ENCODE assay signal across 10 cellular contexts in the genomic region with DNA sequence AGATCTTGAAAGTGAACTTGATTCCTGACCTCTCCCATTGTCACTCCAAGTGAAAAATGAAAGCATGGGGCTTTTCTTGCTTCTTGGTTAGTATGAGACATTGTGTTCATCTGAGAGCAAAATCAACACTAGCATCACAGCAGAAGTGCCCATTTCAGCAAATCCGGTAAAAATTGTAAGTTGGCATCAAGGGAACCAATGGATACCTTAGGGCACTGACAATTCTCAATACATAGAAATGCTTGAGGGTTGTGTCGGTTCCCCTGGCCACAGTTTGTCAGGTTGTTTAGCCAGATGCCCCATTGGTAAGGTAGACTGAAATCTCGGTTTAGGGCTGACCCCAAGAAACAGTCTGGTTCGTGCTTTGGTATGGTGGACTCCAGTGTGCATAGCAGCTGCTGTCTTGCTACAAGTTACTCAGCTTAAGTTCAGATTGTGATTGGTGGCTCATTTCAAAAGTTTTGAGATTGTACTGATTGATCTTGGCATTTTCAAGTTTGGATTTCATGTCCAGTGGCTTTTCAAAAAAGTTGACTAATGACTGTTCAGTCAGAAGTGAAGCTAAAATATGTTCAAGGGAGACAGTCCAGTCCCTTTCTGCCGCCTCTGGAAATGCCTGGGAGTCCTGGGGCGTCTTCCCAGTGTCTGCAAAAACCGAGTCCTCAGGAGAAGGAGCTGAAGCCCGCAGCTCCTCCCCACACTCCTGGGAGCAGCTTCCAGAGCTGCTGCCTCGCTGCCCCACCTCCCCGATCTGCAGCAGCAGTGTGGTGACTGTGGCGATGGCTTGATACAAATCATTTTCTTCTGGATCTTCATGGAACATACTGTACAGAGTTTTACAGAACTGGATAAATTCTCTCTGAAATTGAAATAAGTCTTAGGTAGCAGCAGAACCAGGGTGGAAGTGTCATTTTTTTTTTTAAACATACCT. TPM values are rescaled to one million over a fixed set of nuclear protein-coding genes. Genes with fewer than 3 reads are reported as not detected.
DNase-seq lines count a peak whose midpoint lies in the region; ATAC-seq and TF ChIP-seq lines count a peak whose summit lies in the region.
"Had no signal": no experiment of that assay in that cellular context is flagged by ENCODE, and none has a peak within 500 bp of the region (broad histone marks: within the 10 kb centered on the region; RNA-seq: fewer than 3 reads in every experiment).

No MANE protein-coding gene starts in this region.

- ATAC-seq in DND-41 (ENCODE audit: insufficient read depth, low read depth) (peak; percentile 21; the same call in 1 of the 3 replicates), GM23338 (peak; percentile 67), memory B cell (ENCODE audit: low read depth) (no peak), HG02678 (IDR thresholded peaks at IDR 0.05; ENCODE audit: unreplicated experiment) (no peak)
- ATAC-seq in activated CD8-positive, alpha-beta memory T cell treated with anti-CD3 and anti-CD28 coated beads, Interleukin-2, amount 10 ng/mL, durations not matched to agents 7 days and 5 days, result no peak

- CTCF ChIA-PET in activated CD8-positive, alpha-beta memory T cell treated with anti-CD3 and anti-CD28 coated beads, Interleukin-2, amount 10 ng/mL, durations not matched to agents 7 days and 5 days (lab: Charles Lee), result no interaction called here

- H3K9ac ChIP-seq in DND-41 (ENCODE audit: low read depth, low read length), result no peak overlapping the region

- H3K36me3 ChIP-seq in DND-41 (ENCODE audit: insufficient read depth, low read length) (peaks cover 74% of the 10 kb centered on the region), GM23338 (ENCODE audit: insufficient read depth) (peaks cover 54% of the 10 kb centered on the region)

- H3K4me1 ChIP-seq in DND-41 (ENCODE audit: insufficient read depth, low read length) (peaks cover 21% of the 10 kb centered on the region), GM23338 (ENCODE audit: insufficient read depth) (peaks cover 12% of the 10 kb centered on the region)

- H3K27me3 Mint-ChIP-seq in GM23338 (ENCODE audit: insufficient read depth, low read depth, poor library complexity) (peaks cover 36% of the 10 kb centered on the region), memory B cell (no peaks in the 10 kb centered on the region)
- H3K27me3 Mint-ChIP-seq in activated CD8-positive, alpha-beta memory T cell treated with anti-CD3 and anti-CD28 coated beads, Interleukin-2, amount 10 ng/mL, durations not matched to agents 7 days and 5 days, result no peaks in the 10 kb centered on the region

- H3K36me3 Mint-ChIP-seq in GM23338 (ENCODE audit: low read depth) (peaks cover 95% of the 10 kb centered on the region), memory B cell (peaks cover 40% of the 10 kb centered on the region)
- H3K36me3 Mint-ChIP-seq in activated CD8-positive, alpha-beta memory T cell treated with anti-CD3 and anti-CD28 coated beads, Interleukin-2, amount 10 ng/mL, durations not matched to agents 7 days and 5 days, result peaks cover 68% of the 10 kb centered on the region

- no peaks in the 10 kb centered on the region for H3K9me2 ChIP-seq in GM23338 (ENCODE audit: insufficient read depth)

- H3K9me3 Mint-ChIP-seq in GM23338 (peaks cover 9% of the 10 kb centered on the region), memory B cell (no peaks in the 10 kb centered on the region)
- no peaks in the 10 kb centered on the region for H3K9me3 Mint-ChIP-seq in activated CD8-positive, alpha-beta memory T cell treated with anti-CD3 and anti-CD28 coated beads, Interleukin-2, amount 10 ng/mL, durations not matched to agents 7 days and 5 days (ENCODE audit: low read depth)

- H3K4me1 Mint-ChIP-seq in GM23338 (peaks cover 41% of the 10 kb centered on the region), memory B cell (peaks cover 40% of the 10 kb centered on the region)
- peaks cover 69% of the 10 kb centered on the region for H3K4me1 Mint-ChIP-seq in activated CD8-positive, alpha-beta memory T cell treated with anti-CD3 and anti-CD28 coated beads, Interleukin-2, amount 10 ng/mL, durations not matched to agents 7 days and 5 days

- no peak overlapping the region for H3K27ac ChIP-seq in DND-41 (ENCODE audit: low read length)
- H3K27ac ChIP-seq in GM23338 (ENCODE audit: low read depth), result peak overlapping the region; percentile 84

- H3K27me3 ChIP-seq in DND-41 (ENCODE audit: insufficient read depth, low read length, poor library complexity) (no peaks in the 10 kb centered on the region), GM23338 (ENCODE audit: insufficient read depth) (no peaks in the 10 kb centered on the region)

- DNase-seq in DND-41, result no peak
- peak; percentile 35 for DNase-seq in GM23338 (ENCODE audit: low spot score)
- DNase-seq in activated CD8-positive, alpha-beta memory T cell treated with anti-CD3 and anti-CD28 coated beads, Interleukin-2, amount 10 ng/mL, durations not matched to agents 7 days and 5 days, result no peak
- no peak for DNase-seq in memory B cell (ENCODE audit: low spot score in 2 of 2)
- no peak for DNase-seq in inferior parietal cortex (ENCODE audit: extremely low spot score)
- DNase-seq in GM13976 (ENCODE audit: low spot score), result no peak
- DNase-seq in Ammon's horn (ENCODE audit: low spot score), result no peak
- DNase-seq: GDM1, NCI-H2107 had no signal

- peaks cover 36% of the 10 kb centered on the region for H3K79me2 ChIP-seq in DND-41 (ENCODE audit: insufficient read depth, low read length)
- H3K79me2 ChIP-seq in GM23338 (replicated peaks; ENCODE audit: insufficient read depth), result peaks cover 30% of the 10 kb centered on the region

- no peaks in the 10 kb centered on the region for H3K9me3 ChIP-seq in DND-41 (ENCODE audit: insufficient read depth, low read length, severe bottlenecking)

- H4K20me1 ChIP-seq in DND-41 (ENCODE audit: insufficient read depth, low read length) (peaks cover 27% of the 10 kb centered on the region; the same call in 1 of the 2 replicates), GM23338 (replicated peaks; ENCODE audit: insufficient read depth) (peaks cover 32% of the 10 kb centered on the region)

- H3K4me2 ChIP-seq in DND-41 (ENCODE audit: insufficient read depth, low read length) (no peak overlapping the region), GM23338 (no peak overlapping the region)

- H2AFZ ChIP-seq in DND-41 (ENCODE audit: low read depth, low read length), result no peak overlapping the region
- no peak overlapping the region for H2AFZ ChIP-seq in GM23338

- peak overlapping the region; percentile 7; the same call in 1 of the 3 replicates for H3K4me3 Mint-ChIP-seq in GM23338
- H3K4me3 Mint-ChIP-seq in activated CD8-positive, alpha-beta memory T cell treated with anti-CD3 and anti-CD28 coated beads, Interleukin-2, amount 10 ng/mL, durations not matched to agents 7 days and 5 days, result no peak overlapping the region
- no peak overlapping the region for H3K4me3 Mint-ChIP-seq in memory B cell

- H3K27ac Mint-ChIP-seq in GM23338, result peak overlapping the region; percentile 27
- peak overlapping the region; percentile 64 for H3K27ac Mint-ChIP-seq in activated CD8-positive, alpha-beta memory T cell treated with anti-CD3 and anti-CD28 coated beads, Interleukin-2, amount 10 ng/mL, durations not matched to agents 7 days and 5 days
- peak overlapping the region; percentile 45 for H3K27ac Mint-ChIP-seq in memory B cell

- TF ChIP-seq CTCF in DND-41 (IDR thresholded peaks at IDR 0.05; ENCODE audit: borderline replicate concordance, extremely low read depth, low read length, poor library complexity, severe bottlenecking) (no peak), GM23338 (conservative IDR thresholded peaks at IDR 0.05; ENCODE audit: low read depth in 2 of 2) (no peak), GM13976 (IDR thresholded peaks at IDR 0.05; ENCODE audit: borderline replicate concordance, control extremely low read depth, extremely low read depth, insufficient read depth, missing control alignments) (no peak)

- in situ Hi-C loops in GM13976 (cut with MboI; ENCODE audit: low sequenced_read_pairs, unreplicated experiment), result no loop called here

- no peak overlapping the region for H3K4me3 ChIP-seq in DND-41 (ENCODE audit: low read depth in 1 of 2, low read length in 2 of 2)
- H3K4me3 ChIP-seq in GM23338, result no peak overlapping the region

- peaks cover 51% of the 10 kb centered on the region for H3F3A ChIP-seq in GM23338 (replicated peaks; ENCODE audit: low read depth)

TF ChIP-seq in GM23338, 12 proteins besides CTCF, POLR2A, EP300 and RAD21 (continues in another document):
- TF ChIP-seq POLR2AphosphoS5 (IDR thresholded peaks at IDR 0.05; ENCODE audit: low read depth), result peak; percentile 53

RNA-seq across cellular contexts. Expression of gene RPL31, which starts 5.6 kb away (rescaled TPM):
- 819 and 926 TPM in 2 replicates for total RNA-seq in GM23338 (2014; rRNA removed; shearing (Covaris generic))
- 3,213 and 3,415 TPM in 2 replicates for polyA plus RNA-seq in GM23338 (2016; fragmentation: Nextera tagmentation; extraction: Ambion mirVana)
- 1,000 to 10,000 TPM; 1,012 to 1,324 TPM for total RNA-seq in activated CD8-positive, alpha-beta memory T cell treated with anti-CD3 and anti-CD28 coated beads, Interleukin-2, amount 10 ng/mL, durations not matched to agents 7 days and 5 days

Comparison
In these comparisons a context has a peak if more than half of its experiments do, and no peak if none do; other contexts are left out.
1. ATAC-seq: peak in DND-41 (single experiment) and GM23338 (single experiment); none in activated CD8-positive, alpha-beta memory T cell treated with anti-CD3 and anti-CD28 coated beads, Interleukin-2, amount 10 ng/mL, durations not matched to agents 7 days and 5 days (single experiment), memory B cell (single experiment) and HG02678 (single experiment).
2. Peak in every context shown above with its lines, with median percentiles within 50 percentile points of each other: H3K27ac Mint-ChIP-seq.